ENCODE assay signal across 16 cellular contexts in genomic region chr12:6528539-6529235, GRCh38.
DNase-seq lines count a peak whose midpoint lies in the region; ATAC-seq and TF ChIP-seq lines count a peak whose summit lies in the region.
"Had no signal": no experiment of that assay in that cellular context is flagged by ENCODE, and none has a peak within 500 bp of the region (broad histone marks: within the 10 kb centered on the region; RNA-seq: fewer than 3 reads in every experiment).

No MANE protein-coding gene starts in this region.

- peak overlapping the region; percentile 44 for H3K27ac ChIP-seq in RWPE1
- H3K27ac ChIP-seq: lower lobe of right lung, testis had no signal

- CTCF ChIA-PET in RWPE1 (lab: Yijun Ruan, JAX): interaction anchor here (0.8 to 1.1 kb wide), 2 partner anchors 9 to 30 kb away, joined by 4 to 7 read pairs; no protein-coding TSS in a partner anchor

- ATAC-seq in GM21723 (IDR thresholded peaks at IDR 0.05; ENCODE audit: unreplicated experiment) (no peak), GM18502 (IDR thresholded peaks at IDR 0.05; ENCODE audit: poor library complexity, unreplicated experiment) (no peak)
- ATAC-seq: lower lobe of right lung, PC-3 had no signal

- POLR2A ChIA-PET in RWPE1 (lab: Yijun Ruan, JAX; ENCODE audit: low non-redundant PET): no interaction called here

- TF ChIP-seq CTCF in RWPE1 (conservative IDR thresholded peaks at IDR 0.05; ENCODE audit: low read depth): no peak

- peak; percentile 76 for DNase-seq in ELF-1 (ENCODE audit: low read depth, low spot score)
- peak; percentile 52 for DNase-seq in RWPE1 (ENCODE audit: low spot score)
- DNase-seq in islet precursor cell: peak; percentile 94
- no peak for DNase-seq in GM19240 (ENCODE audit: insufficient read length, low spot score)
- DNase-seq: activated CD8-positive, alpha-beta memory T cell treated with anti-CD3 and anti-CD28 coated beads for 24 hours; cortex of kidney; DMS79 treated with DMSO at 0.1 percent for 48 hours; KBM-7; lower lobe of right lung; MV-4-11; NCI-H1694 treated with DMSO at 0.1 percent for 48 hours; occipital lobe; PC-3; testis had no signal
